ENCODE assay signal across 1 cellular context in the genomic region with DNA sequence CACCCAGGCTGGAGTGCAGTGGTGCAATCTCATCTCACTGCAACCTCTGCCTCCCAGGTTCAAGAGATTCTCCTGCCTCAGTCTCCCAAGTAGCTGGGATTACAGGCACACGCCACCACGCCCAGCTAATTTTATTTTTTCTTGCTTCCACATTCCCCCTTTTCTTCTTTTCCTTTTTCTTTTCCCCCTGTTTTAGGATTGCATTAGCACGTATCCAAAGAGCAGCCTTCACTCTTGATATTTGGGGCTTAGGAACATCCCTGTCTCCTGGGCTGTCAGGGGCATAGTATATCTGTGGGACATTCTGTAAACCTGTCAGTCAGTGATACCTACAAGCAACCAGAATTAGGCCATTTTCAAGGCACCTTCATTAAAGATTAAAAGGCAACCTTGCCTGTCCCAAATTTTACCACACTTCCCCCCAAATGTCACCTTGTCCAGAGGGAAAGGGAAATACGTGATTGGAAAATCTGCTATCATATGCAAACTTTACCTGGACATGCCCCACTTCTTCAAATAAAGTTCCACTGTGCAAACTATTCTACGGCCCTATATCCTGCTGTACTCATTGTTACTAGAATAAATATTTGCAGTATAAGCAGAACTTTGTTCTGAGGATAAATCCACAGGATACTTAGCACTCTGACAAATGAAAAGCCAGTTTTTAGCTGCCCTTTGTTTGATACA.
TF ChIP-seq lines count a peak whose summit lies in the region.

No MANE protein-coding gene starts in this region.

TF ChIP-seq in HepG2, 621 proteins besides CTCF, POLR2A, EP300 and RAD21 (continued from another document and continues in another):
- TF ChIP-seq ZNF142 (CRISPR knock-in tag; IDR thresholded peaks at IDR 0.05) (no peak), FOXA1 (IDR thresholded peaks at IDR 0.05) (peak; percentile 97), FOXA1 (CRISPR knock-in tag; IDR thresholded peaks at IDR 0.05) (peak; percentile 95), ZNF598 (CRISPR knock-in tag; IDR thresholded peaks at IDR 0.05; ENCODE audit: borderline replicate concordance) (no peak), ATF5 (CRISPR knock-in tag; IDR thresholded peaks at IDR 0.05; ENCODE audit: low read depth) (no peak; the same call in 1 of the 2 replicates), POLR2G (IDR thresholded peaks at IDR 0.05; ENCODE audit: low read depth, low read length) (no peak; the same call in 1 of the 2 replicates), HNRNPLL (IDR thresholded peaks at IDR 0.05; ENCODE audit: low read depth, low read length, poor library complexity, severe bottlenecking) (no peak), NAIF1 (CRISPR knock-in tag; IDR thresholded peaks at IDR 0.05; ENCODE audit: borderline replicate concordance) (no peak), SP1 (IDR thresholded peaks at IDR 0.05) (no peak), SP1 (CRISPR knock-in tag; IDR thresholded peaks at IDR 0.05) (0 out of 2 replicates have a peak, but pooled peaks have one; percentile 10), ZNF546 (CRISPR knock-in tag; conservative IDR thresholded peaks at IDR 0.05) (no peak), SETDB1 (CRISPR knock-in tag; IDR thresholded peaks at IDR 0.05; ENCODE audit: borderline replicate concordance) (no peak), ZNF225 (CRISPR knock-in tag; IDR thresholded peaks at IDR 0.05) (no peak), TBL1XR1 (IDR thresholded peaks at IDR 0.05; ENCODE audit: borderline replicate concordance, low read length, partially characterized antibody) (peak; percentile 94), ZBTB7A (CRISPR knock-in tag; IDR thresholded peaks at IDR 0.05) (no peak), SP140L (CRISPR knock-in tag; IDR thresholded peaks at IDR 0.05; ENCODE audit: borderline replicate concordance) (no peak), ZNF367 (CRISPR knock-in tag; IDR thresholded peaks at IDR 0.05; ENCODE audit: borderline replicate concordance) (no peak), ZNF512B (CRISPR knock-in tag; IDR thresholded peaks at IDR 0.05; ENCODE audit: borderline replicate concordance) (no peak), TBX2 (CRISPR knock-in tag; IDR thresholded peaks at IDR 0.05; ENCODE audit: borderline replicate concordance) (peak; percentile 39; the same call in 1 of the 2 replicates), CBX5 (CRISPR knock-in tag; IDR thresholded peaks at IDR 0.05; ENCODE audit: borderline replicate concordance) (no peak), GABPB1 (CRISPR knock-in tag; IDR thresholded peaks at IDR 0.05) (0 out of 2 replicates have a peak, but pooled peaks have one; percentile 13), YY1 (IDR thresholded peaks at IDR 0.05; ENCODE audit: insufficient read depth, insufficient replicate concordance, low read depth, low read length) (no peak), ETV6 (CRISPR knock-in tag; conservative IDR thresholded peaks at IDR 0.05) (no peak), MEIS1 (CRISPR knock-in tag; IDR thresholded peaks at IDR 0.05; ENCODE audit: borderline replicate concordance) (peak; percentile 71), ATF7 (IDR thresholded peaks at IDR 0.05) (no peak), ATF7 (CRISPR knock-in tag; IDR thresholded peaks at IDR 0.05) (peak; percentile 30; the same call in 1 of the 2 replicates), ZZZ3 (CRISPR knock-in tag; IDR thresholded peaks at IDR 0.05; ENCODE audit: borderline replicate concordance) (peak; percentile 36; the same call in 1 of the 2 replicates), NCOA2 (CRISPR knock-in tag; IDR thresholded peaks at IDR 0.05) (peak; percentile 97), NFRKB (IDR thresholded peaks at IDR 0.05) (no peak), ATF4 (CRISPR knock-in tag; IDR thresholded peaks at IDR 0.05) (peak in 1 of 2 experiments; percentile 73; a peak in 2 of 4 replicates), ZNF329 (CRISPR knock-in tag; IDR thresholded peaks at IDR 0.05; ENCODE audit: low read depth) (no peak; the same call in 1 of the 2 replicates), ZNF790 (CRISPR knock-in tag; IDR thresholded peaks at IDR 0.05; ENCODE audit: borderline replicate concordance) (no peak), U2AF1 (optimal IDR thresholded peaks at IDR 0.05; ENCODE audit: low read depth, low read length) (no peak), ZNF691 (CRISPR knock-in tag; IDR thresholded peaks at IDR 0.05; ENCODE audit: borderline replicate concordance, low read depth) (no peak), ZNF788 (CRISPR knock-in tag; IDR thresholded peaks at IDR 0.05; ENCODE audit: borderline replicate concordance) (no peak), ONECUT2 (CRISPR knock-in tag; IDR thresholded peaks at IDR 0.05) (peak; percentile 72), TOPORS (CRISPR knock-in tag; IDR thresholded peaks at IDR 0.05) (no peak), FOXM1 (CRISPR knock-in tag; IDR thresholded peaks at IDR 0.05) (no peak), ZNF460 (CRISPR knock-in tag; IDR thresholded peaks at IDR 0.05; ENCODE audit: borderline replicate concordance) (no peak; the same call in 1 of the 2 replicates), REXO4 (CRISPR knock-in tag; IDR thresholded peaks at IDR 0.05; ENCODE audit: borderline replicate concordance) (peak; percentile 66; the same call in 1 of the 2 replicates), DNMT1 (CRISPR knock-in tag; IDR thresholded peaks at IDR 0.05) (no peak), SIN3B (IDR thresholded peaks at IDR 0.05; ENCODE audit: low read length) (no peak), HDAC1 (CRISPR knock-in tag; IDR thresholded peaks at IDR 0.05) (peak; percentile 46; the same call in 1 of the 2 replicates), IRF2 (CRISPR knock-in tag; IDR thresholded peaks at IDR 0.05) (peak; percentile 16; the same call in 1 of the 2 replicates), BCL6 (CRISPR knock-in tag; IDR thresholded peaks at IDR 0.05) (peak; percentile 94), KLF16 (CRISPR knock-in tag; IDR thresholded peaks at IDR 0.05) (no peak; a peak in 1 of 4 replicates), THRA (CRISPR knock-in tag; IDR thresholded peaks at IDR 0.05; ENCODE audit: borderline replicate concordance) (peak; percentile 98), EEA1 (CRISPR knock-in tag; IDR thresholded peaks at IDR 0.05; ENCODE audit: borderline replicate concordance) (no peak), PTBP1 (IDR thresholded peaks at IDR 0.05; ENCODE audit: low read depth, low read length, poor library complexity, severe bottlenecking) (no peak), NR2F2 (IDR thresholded peaks at IDR 0.05; ENCODE audit: borderline replicate concordance, low read depth) (peak; percentile 88; the same call in 1 of the 2 replicates)
- TF ChIP-seq, protein P1, sequence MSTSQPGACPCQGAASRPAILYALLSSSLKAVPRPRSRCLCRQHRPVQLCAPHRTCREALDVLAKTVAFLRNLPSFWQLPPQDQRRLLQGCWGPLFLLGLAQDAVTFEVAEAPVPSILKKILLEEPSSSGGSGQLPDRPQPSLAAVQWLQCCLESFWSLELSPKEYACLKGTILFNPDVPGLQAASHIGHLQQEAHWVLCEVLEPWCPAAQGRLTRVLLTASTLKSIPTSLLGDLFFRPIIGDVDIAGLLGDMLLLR (CRISPR knock-in tag; IDR thresholded peaks at IDR 0.05): no peak
- TF ChIP-seq, protein P2, sequence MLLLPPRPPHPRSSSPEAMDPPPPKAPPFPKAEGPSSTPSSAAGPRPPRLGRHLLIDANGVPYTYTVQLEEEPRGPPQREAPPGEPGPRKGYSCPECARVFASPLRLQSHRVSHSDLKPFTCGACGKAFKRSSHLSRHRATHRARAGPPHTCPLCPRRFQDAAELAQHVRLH (CRISPR knock-in tag; IDR thresholded peaks at IDR 0.05; ENCODE audit: borderline replicate concordance, low read depth): no peak
- TF ChIP-seq, protein P3, sequence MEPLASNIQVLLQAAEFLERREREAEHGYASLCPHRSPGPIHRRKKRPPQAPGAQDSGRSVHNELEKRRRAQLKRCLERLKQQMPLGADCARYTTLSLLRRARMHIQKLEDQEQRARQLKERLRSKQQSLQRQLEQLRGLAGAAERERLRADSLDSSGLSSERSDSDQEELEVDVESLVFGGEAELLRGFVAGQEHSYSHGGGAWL (CRISPR knock-in tag; IDR thresholded peaks at IDR 0.05): 0 out of 2 replicates have a peak, but pooled peaks have one; percentile 5
- TF ChIP-seq, protein P4, sequence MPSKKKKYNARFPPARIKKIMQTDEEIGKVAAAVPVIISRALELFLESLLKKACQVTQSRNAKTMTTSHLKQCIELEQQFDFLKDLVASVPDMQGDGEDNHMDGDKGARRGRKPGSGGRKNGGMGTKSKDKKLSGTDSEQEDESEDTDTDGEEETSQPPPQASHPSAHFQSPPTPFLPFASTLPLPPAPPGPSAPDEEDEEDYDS (CRISPR knock-in tag; IDR thresholded peaks at IDR 0.05): peak; percentile 76; the same call in 1 of the 2 replicates
